ENCODE assay signal across 15 cellular contexts in genomic region chr4:4854649-4855292, GRCh38. TPM values are rescaled to one million over a fixed set of nuclear protein-coding genes. Genes with fewer than 3 reads are reported as not detected.
DNase-seq lines count a peak whose midpoint lies in the region; ATAC-seq and TF ChIP-seq lines count a peak whose summit lies in the region.
"Had no signal": no experiment of that assay in that cellular context is flagged by ENCODE, and none has a peak within 500 bp of the region (broad histone marks: within the 10 kb centered on the region; RNA-seq: fewer than 3 reads in every experiment).

No MANE protein-coding gene starts in this region.

- H3K27ac ChIP-seq in sigmoid colon (no peak overlapping the region), suprapubic skin (no peak overlapping the region)
- H3K27ac ChIP-seq: body of pancreas, parathyroid adenoma had no signal

- H3K4me3 ChIP-seq in sigmoid colon (no peak overlapping the region), suprapubic skin (no peak overlapping the region)
- H3K4me3 ChIP-seq: body of pancreas had no signal

- DNase-seq in activated effector memory CD4-positive, alpha-beta T cell treated with anti-CD3 and anti-CD28 coated beads, Interleukin-2, amount 50 U/mL, for 16 hours, result peak; percentile 58
- DNase-seq in activated effector memory CD4-positive, alpha-beta T cell treated with Interleukin-2 at 50 U/mL for 16 hours, result no peak
- DNase-seq in NCI-H69 (lab: John Stamatoyannopoulos, UW) (peak; percentile 95), glutamatergic neuron (peak; percentile 52), sigmoid colon (peak; percentile 50), suprapubic skin (ENCODE audit: low spot score in 2 of 2) (no peak), hypothalamus (lab: John Stamatoyannopoulos, UW) (no peak)
- DNase-seq: activated CD4-positive, alpha-beta memory T cell treated with anti-CD3 and anti-CD28 coated beads, Interleukin-2, amount 10 ng/mL, durations not matched to agents 7 days and 5 days; activated gamma-delta T cell; body of pancreas; IMR-90; NK-92 treated with Interleukin-12 subunit alpha and Interleukin-12 subunit beta, amount 100 ng/mL, for 24 hours; SHP77 treated with DMSO at 0.1 percent for 48 hours had no signal

- peaks cover 8% of the 10 kb centered on the region for H3K9me3 Mint-ChIP-seq in glutamatergic neuron (ENCODE audit: unreplicated experiment)
- H3K9me3 Mint-ChIP-seq: activated CD4-positive, alpha-beta memory T cell treated with anti-CD3 and anti-CD28 coated beads, Interleukin-2, amount 10 ng/mL, durations not matched to agents 7 days and 5 days had no signal

- H3K27me3 Mint-ChIP-seq in glutamatergic neuron (ENCODE audit: unreplicated experiment), result peaks cover 45% of the 10 kb centered on the region

- H3K27me3 ChIP-seq in sigmoid colon, result peaks cover 66 to 98% (median 91%) of the 10 kb centered on the region in 3 donors
- peaks cover 96% of the 10 kb centered on the region for H3K27me3 ChIP-seq in suprapubic skin

- no peaks in the 10 kb centered on the region for H3K36me3 Mint-ChIP-seq in glutamatergic neuron (ENCODE audit: unreplicated experiment)

- WGBS in sigmoid colon, 2 donors, result 5 to 9% methylated on average over 31 of the region's 31 CpGs
- 24% methylated on average over 31 of the region's 31 CpGs for WGBS in suprapubic skin

- H3K4me3 Mint-ChIP-seq in glutamatergic neuron (ENCODE audit: unreplicated experiment), result no peak overlapping the region
- H3K4me3 Mint-ChIP-seq: activated CD4-positive, alpha-beta memory T cell treated with anti-CD3 and anti-CD28 coated beads, Interleukin-2, amount 10 ng/mL, durations not matched to agents 7 days and 5 days had no signal

- H3K4me1 Mint-ChIP-seq in glutamatergic neuron (ENCODE audit: low read depth, unreplicated experiment), result peaks cover 21% of the 10 kb centered on the region

- no peak for ATAC-seq in HG03469 (IDR thresholded peaks at IDR 0.05; ENCODE audit: unreplicated experiment)
- ATAC-seq: body of pancreas had no signal

- H3K4me1 ChIP-seq in sigmoid colon (peaks cover 0 to 56% (median 45%) of the 10 kb centered on the region in 4 donors), suprapubic skin (peaks cover 53% of the 10 kb centered on the region)
- H3K4me1 ChIP-seq: parathyroid adenoma had no signal

- H3K9me3 ChIP-seq in sigmoid colon (no peaks in the 10 kb centered on the region), suprapubic skin (no peaks in the 10 kb centered on the region)
- H3K9me3 ChIP-seq: body of pancreas had no signal

- TF ChIP-seq CTCF in glutamatergic neuron (IDR thresholded peaks at IDR 0.05; ENCODE audit: partially characterized antibody, unreplicated experiment) (no peak), sigmoid colon (IDR thresholded peaks at IDR 0.05) (no peak), suprapubic skin (IDR thresholded peaks at IDR 0.05) (no peak)

- TF ChIP-seq EP300 in sigmoid colon (IDR thresholded peaks at IDR 0.05), result no peak
- no peak for TF ChIP-seq EP300 in suprapubic skin (IDR thresholded peaks at IDR 0.05)

- H3K36me3 ChIP-seq in sigmoid colon (no peaks in the 10 kb centered on the region), suprapubic skin (no peaks in the 10 kb centered on the region)

- H3K27ac Mint-ChIP-seq in glutamatergic neuron (ENCODE audit: unreplicated experiment), result no peak overlapping the region

- TF ChIP-seq POLR2A in sigmoid colon (IDR thresholded peaks at IDR 0.05) (no peak), suprapubic skin (IDR thresholded peaks at IDR 0.05) (no peak)

- intact Hi-C loops in sigmoid colon (cut with DNase I), result no loop called here

RNA-seq across cellular contexts. Expression of gene MSX1, which starts 4.7 kb away (rescaled TPM):
- total RNA-seq in glutamatergic neuron (ENCODE audit: unreplicated experiment) (0.22 TPM), sigmoid colon (1 to 10 TPM in 2 of 4 donors, under 1 TPM in 2; 0.71 to 7.2 (median 1.4) TPM), suprapubic skin (1 to 10 TPM; 2.0 to 7.2 (median 4.9) TPM)
- 1 to 10 TPM in 1 of 3 donors, under 1 TPM in 1, not detected in 1; 0.45 to 1.2 TPM for polyA plus RNA-seq in sigmoid colon
- total RNA-seq: activated CD4-positive, alpha-beta memory T cell treated with anti-CD3 and anti-CD28 coated beads, Interleukin-2, amount 10 ng/mL, durations not matched to agents 7 days and 5 days had no signal

Comparison
In these comparisons a context has a peak if more than half of its experiments do, and no peak if none do; other contexts are left out.
1. DNase-seq: peak in activated effector memory CD4-positive, alpha-beta T cell treated with anti-CD3 and anti-CD28 coated beads, Interleukin-2, amount 50 U/mL, for 16 hours (single experiment), NCI-H69 (single experiment), glutamatergic neuron (single experiment) and sigmoid colon (single experiment); none in activated effector memory CD4-positive, alpha-beta T cell treated with Interleukin-2 at 50 U/mL for 16 hours (single experiment), suprapubic skin (0 of 2) and hypothalamus (0 of 51).